ENCODE assay signal across 22 cellular contexts in genomic region chr1:96409087-96409486, GRCh38.
"Had no signal": no experiment of that assay in that cellular context is flagged by ENCODE, and none has a peak within 500 bp of the region (broad histone marks: within the 10 kb centered on the region; RNA-seq: fewer than 3 reads in every experiment).

No MANE protein-coding gene starts in this region.

- H3K4me3 ChIP-seq: coronary artery, esophagus muscularis mucosa, gastroesophageal sphincter, lung, ovary, psoas muscle, smooth muscle cell, suprapubic skin had no signal

- H3K27ac ChIP-seq: coronary artery, esophagus muscularis mucosa, foreskin keratinocyte, gastroesophageal sphincter, ovary, psoas muscle, suprapubic skin had no signal

- H3K4me1 ChIP-seq: foreskin keratinocyte, psoas muscle, suprapubic skin had no signal

- FAIRE-seq: endothelial cell of umbilical vein had no signal

- H3K36me3 ChIP-seq: esophagus muscularis mucosa, gastroesophageal sphincter, ovary, suprapubic skin had no signal

- DNase-seq: effector memory CD4-positive, alpha-beta T cell; foreskin keratinocyte; glutamatergic neuron; natural killer cell; occipital lobe; ovary; posterior cingulate gyrus; psoas muscle; stimulated activated CD4-positive, alpha-beta T cell treated with anti-CD3 and anti-CD28 coated beads, Interleukin-12 subunit alpha, Interleukin-12 subunit beta, amount 100 ng/mL, for 4 hours; stimulated activated CD4-positive, alpha-beta T cell treated with anti-CD3 and anti-CD28 coated beads, Interleukin-1b, Interleukin-23, amount 100 ng/mL, for 48 hours; stimulated activated CD4-positive, alpha-beta T cell treated with anti-CD3 and anti-CD28 coated beads, Interleukin-4, amount 100 ng/mL, for 1 hour; stimulated activated CD8-positive, alpha-beta memory T cell treated with anti-CD3 and anti-CD28 coated beads, Interleukin-4, amount 100 ng/mL, for 48 hours; stimulated activated naive CD4-positive, alpha-beta T cell; stimulated activated naive CD8-positive, alpha-beta T cell treated with anti-CD3 and anti-CD28 coated beads, Interleukin-15, amount 100 ng/mL, for 72 hours had no signal

- ATAC-seq: gastroesophageal sphincter; natural killer cell; psoas muscle; sciatic nerve; stimulated activated naive CD8-positive, alpha-beta T cell treated with anti-CD3 and anti-CD28 coated beads, Interleukin-15, amount 100 ng/mL, for 72 hours had no signal

- H3K9me3 ChIP-seq: esophagus muscularis mucosa, gastroesophageal sphincter, ovary, psoas muscle, suprapubic skin had no signal

- H3K4me2 ChIP-seq: smooth muscle cell had no signal

- H3K27me3 ChIP-seq: esophagus muscularis mucosa, foreskin keratinocyte, gastroesophageal sphincter, ovary, suprapubic skin had no signal
